12 cellular contexts compared by ENCODE assay signal in the genomic region with DNA sequence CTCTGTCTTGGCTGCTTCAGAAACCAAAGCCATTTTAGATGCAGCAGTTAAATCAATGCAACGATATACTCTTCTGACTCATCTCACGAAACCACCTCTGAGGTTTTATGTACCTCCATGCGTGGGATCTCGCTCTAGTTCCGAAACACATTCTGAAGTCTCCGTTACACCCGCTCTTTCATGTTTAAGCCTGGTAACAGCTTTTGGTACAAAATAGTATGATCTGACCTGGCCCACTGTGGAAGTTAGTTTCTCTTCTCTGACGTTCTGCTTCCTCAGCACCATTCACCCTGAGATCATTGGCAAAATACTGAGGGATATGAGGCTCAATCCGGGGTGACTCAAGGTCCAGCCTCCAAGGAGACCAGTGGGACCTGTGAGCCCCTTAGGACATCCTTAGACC.
DNase-seq lines count a peak whose midpoint lies in the region; ATAC-seq and TF ChIP-seq lines count a peak whose summit lies in the region.
"Had no signal": no experiment of that assay in that cellular context is flagged by ENCODE, and none has a peak within 500 bp of the region (broad histone marks: within the 10 kb centered on the region; RNA-seq: fewer than 3 reads in every experiment).

No MANE protein-coding gene starts in this region.

- H3K4me3 ChIP-seq in right atrium auricular region, result no peak overlapping the region
- H3K4me3 ChIP-seq: gastroesophageal sphincter, thyroid gland had no signal

- H3K27ac ChIP-seq in right atrium auricular region, result no peak overlapping the region
- H3K27ac ChIP-seq: C4-2B, gastroesophageal sphincter, thyroid gland had no signal

- ATAC-seq in HG03565 (IDR thresholded peaks at IDR 0.05; ENCODE audit: unreplicated experiment) (peak; percentile 89), HG03439 (IDR thresholded peaks at IDR 0.05; ENCODE audit: unreplicated experiment) (no peak)
- ATAC-seq: gastroesophageal sphincter had no signal

- H3K27ac Mint-ChIP-seq in neural crest cell (ENCODE audit: unreplicated experiment), result peak overlapping the region; percentile 25

- H3K4me1 ChIP-seq in right atrium auricular region, result peaks cover 0 to 11% of the 10 kb centered on the region in 2 donors
- H3K4me1 ChIP-seq: thyroid gland had no signal

- no peaks in the 10 kb centered on the region for H3K27me3 ChIP-seq in right atrium auricular region
- H3K27me3 ChIP-seq: thyroid gland had no signal

- no peaks in the 10 kb centered on the region for H3K9me3 Mint-ChIP-seq in neural crest cell

- H3K4me1 Mint-ChIP-seq in neural crest cell, result peaks cover 23% of the 10 kb centered on the region

- in situ Hi-C loops in GM13976 (cut with MboI; ENCODE audit: low sequenced_read_pairs, unreplicated experiment), result loop anchor here (25.0 kb wide), 1 partner anchor 681 kb away; no protein-coding TSS in a partner anchor
- in situ Hi-C loops in ACHN (cut with HindIII; ENCODE audit: low pct_ligation_motif_present, low pct_unique_long_range_greater_than_20kb, low sequenced_read_pairs), result no loop called here

- H3K36me3 Mint-ChIP-seq in neural crest cell (ENCODE audit: low read depth), result no peaks in the 10 kb centered on the region

- H3K36me3 ChIP-seq in right atrium auricular region, result no peaks in the 10 kb centered on the region
- H3K36me3 ChIP-seq: gastroesophageal sphincter, thyroid gland had no signal

- no peaks in the 10 kb centered on the region for H3K9me3 ChIP-seq in right atrium auricular region
- H3K9me3 ChIP-seq: gastroesophageal sphincter, thyroid gland had no signal

- H3K4me3 Mint-ChIP-seq in neural crest cell, result no peak overlapping the region

- no peak for TF ChIP-seq CTCF in GM13976 (IDR thresholded peaks at IDR 0.05; ENCODE audit: borderline replicate concordance, control extremely low read depth, extremely low read depth, insufficient read depth, missing control alignments)
- TF ChIP-seq CTCF in GM20000 (IDR thresholded peaks at IDR 0.05; ENCODE audit: extremely low read depth, missing control alignments), result no peak
- no peak for TF ChIP-seq CTCF in neural crest cell (conservative IDR thresholded peaks at IDR 0.05)
- no peak for TF ChIP-seq CTCF in right atrium auricular region (IDR thresholded peaks at IDR 0.05)

- no peaks in the 10 kb centered on the region for H3K27me3 Mint-ChIP-seq in neural crest cell (ENCODE audit: low read depth)

- DNase-seq in GM13976 (ENCODE audit: low spot score) (peak; percentile 83), GM20000 (ENCODE audit: low spot score) (peak; percentile 76), neural crest cell (ENCODE audit: low read depth, low spot score) (no peak), right atrium auricular region (ENCODE audit: low spot score) (no peak), germinal center (ENCODE audit: low spot score) (no peak), ACHN (no peak)
- DNase-seq: NCI-H187, thyroid gland had no signal

Comparison
In these comparisons a context has a peak if more than half of its experiments do, and no peak if none do; other contexts are left out.
1. DNase-seq: peak in GM13976 (single experiment) and GM20000 (single experiment); none in neural crest cell (single experiment), right atrium auricular region (single experiment), germinal center (single experiment) and ACHN (single experiment).